In genomic region chr14:24816011-24816928, GRCh38 we compare ENCODE assay signal across 15 cellular contexts.
DNase-seq lines count a peak whose midpoint lies in the region; ATAC-seq and TF ChIP-seq lines count a peak whose summit lies in the region.
"Had no signal": no experiment of that assay in that cellular context is flagged by ENCODE, and none has a peak within 500 bp of the region (broad histone marks: within the 10 kb centered on the region; RNA-seq: fewer than 3 reads in every experiment).

No MANE protein-coding gene starts in this region.

- ATAC-seq in esophagus mucosa, result peak; percentile 50
- no peak for ATAC-seq in gastroesophageal sphincter
- ATAC-seq: CD8-positive, alpha-beta T cell; naive thymus-derived CD8-positive, alpha-beta T cell had no signal

- TF ChIP-seq CTCF in stomach (IDR thresholded peaks at IDR 0.05) (no peak), gastroesophageal sphincter (IDR thresholded peaks at IDR 0.05) (no peak)

- WGBS in stomach, 5 donors, result 40 to 66% (median 50%) methylated on average over 5 of the region's 5 CpGs
- WGBS in gastroesophageal sphincter (ENCODE audit: low coverage in 1 of 2), 2 donors, result 65 to 75% methylated on average over 2 to 4 of the region's 5 CpGs

- H3K36me3 ChIP-seq in stomach (no peaks in the 10 kb centered on the region), gastroesophageal sphincter (peaks cover 0 to 27% of the 10 kb centered on the region in 2 donors)

- intact Hi-C loops in stomach (cut with DNase I; ENCODE audit: low total_unique reads), result no loop called here

- H3K4me3 ChIP-seq in stomach, result no peak overlapping the region
- no peak overlapping the region for H3K4me3 ChIP-seq in gastroesophageal sphincter

- no peak for TF ChIP-seq EP300 in stomach (IDR thresholded peaks at IDR 0.05)
- TF ChIP-seq EP300 in gastroesophageal sphincter (IDR thresholded peaks at IDR 0.05), result no peak

- H3K9me3 ChIP-seq in stomach, result no peaks in the 10 kb centered on the region
- no peaks in the 10 kb centered on the region for H3K9me3 ChIP-seq in gastroesophageal sphincter

- no peaks in the 10 kb centered on the region for H3K36me3 Mint-ChIP-seq in T-helper 2 cell treated with Interferon-gamma antibody and Interleukin-4, amounts not matched to agents 5 μg/mL and 100 μg/mL, for 36 hours (ENCODE audit: low read depth)
- H3K36me3 Mint-ChIP-seq: CD8-positive, alpha-beta T cell; naive thymus-derived CD8-positive, alpha-beta T cell had no signal

- no peaks in the 10 kb centered on the region for H3K9me3 Mint-ChIP-seq in T-helper 2 cell treated with Interferon-gamma antibody and Interleukin-4, amounts not matched to agents 5 μg/mL and 100 μg/mL, for 36 hours
- H3K9me3 Mint-ChIP-seq: CD8-positive, alpha-beta T cell; naive thymus-derived CD8-positive, alpha-beta T cell had no signal

- no peak overlapping the region for H3K4me3 Mint-ChIP-seq in T-helper 2 cell treated with Interferon-gamma antibody and Interleukin-4, amounts not matched to agents 5 μg/mL and 100 μg/mL, for 36 hours
- H3K4me3 Mint-ChIP-seq: CD8-positive, alpha-beta T cell; naive thymus-derived CD8-positive, alpha-beta T cell had no signal

- peak overlapping the region in 1 of 5 donors; percentile 22 for H3K27ac ChIP-seq in stomach
- H3K27ac ChIP-seq in gastroesophageal sphincter, result no peak overlapping the region

- H3K27me3 Mint-ChIP-seq in T-helper 2 cell treated with Interferon-gamma antibody and Interleukin-4, amounts not matched to agents 5 μg/mL and 100 μg/mL, for 36 hours (ENCODE audit: low read depth), result no peaks in the 10 kb centered on the region

- H3K27me3 ChIP-seq in stomach (no peaks in the 10 kb centered on the region), gastroesophageal sphincter (no peaks in the 10 kb centered on the region)

- TF ChIP-seq POLR2A in stomach (IDR thresholded peaks at IDR 0.05) (no peak), gastroesophageal sphincter (IDR thresholded peaks at IDR 0.05) (no peak)

- H3K27ac Mint-ChIP-seq in T-helper 2 cell treated with Interferon-gamma antibody and Interleukin-4, amounts not matched to agents 5 μg/mL and 100 μg/mL, for 36 hours, result no peak overlapping the region
- H3K27ac Mint-ChIP-seq: CD8-positive, alpha-beta T cell; naive thymus-derived CD8-positive, alpha-beta T cell had no signal

- H3K4me1 Mint-ChIP-seq in T-helper 2 cell treated with Interferon-gamma antibody and Interleukin-4, amounts not matched to agents 5 μg/mL and 100 μg/mL, for 36 hours (ENCODE audit: low read depth), result no peaks in the 10 kb centered on the region
- H3K4me1 Mint-ChIP-seq: naive thymus-derived CD8-positive, alpha-beta T cell had no signal

- H3K4me1 ChIP-seq in stomach (peaks cover 13 to 45% (median 26%) of the 10 kb centered on the region in 4 donors), gastroesophageal sphincter (peaks cover 0 to 2% (median 0%) of the 10 kb centered on the region in 3 donors)

- DNase-seq in NCI-H226 (peak; percentile 17), kidney tubule cell (ENCODE audit: low spot score) (peak; percentile 84), stomach (peak; percentile 47), NCI-H2081 (lab: John Stamatoyannopoulos, UW) (no peak)
- DNase-seq in stimulated activated CD4-positive, alpha-beta T cell treated with anti-CD3 and anti-CD28 coated beads, Interleukin-2, amount 100 ng/mL, for 24 hours, result no peak
- DNase-seq in T-helper 2 cell treated with Interferon-gamma antibody and Interleukin-4, amounts not matched to agents 5 μg/mL and 100 μg/mL, for 36 hours (ENCODE audit: low spot score), result no peak
- DNase-seq: activated CD4-positive, alpha-beta T cell treated with anti-CD3 and anti-CD28 coated beads, Interleukin-2, amount 50 U/mL, for 48 hours; activated gamma-delta T cell; CD8-positive, alpha-beta T cell; central memory CD4-positive, alpha-beta T cell; naive thymus-derived CD8-positive, alpha-beta T cell; NCI-H1105 treated with DMSO at 0.1 percent for 48 hours; T1000 had no signal

Comparison
In these comparisons a context has a peak if more than half of its experiments do, and no peak if none do; other contexts are left out.
1. DNase-seq: peak in NCI-H226 (single experiment), kidney tubule cell (single experiment) and stomach (single experiment); none in NCI-H2081 (0 of 2), stimulated activated CD4-positive, alpha-beta T cell treated with anti-CD3 and anti-CD28 coated beads, Interleukin-2, amount 100 ng/mL, for 24 hours (0 of 2) and T-helper 2 cell treated with Interferon-gamma antibody and Interleukin-4, amounts not matched to agents 5 μg/mL and 100 μg/mL, for 36 hours (single experiment).